Comparison of ENCODE assay signal across 24 cellular contexts in genomic region chr14:41872906-41873305, GRCh38.
DNase-seq lines count a peak whose midpoint lies in the region; TF ChIP-seq lines count a peak whose summit lies in the region.
"Had no signal": no experiment of that assay in that cellular context is flagged by ENCODE, and none has a peak within 500 bp of the region (broad histone marks: within the 10 kb centered on the region; RNA-seq: fewer than 3 reads in every experiment).

No MANE protein-coding gene starts in this region.

- peak; percentile 32 for DNase-seq in NCI-H345 (lab: John Stamatoyannopoulos, UW)
- DNase-seq in NCI-H345 treated with DMSO at 0.1 percent for 48 hours (lab: John Stamatoyannopoulos, UW; ENCODE audit: unreplicated experiment) = no peak
- no peak for DNase-seq in chondrocyte (ENCODE audit: low spot score)
- DNase-seq in hepatocyte (ENCODE audit: low spot score) = no peak
- DNase-seq in type B pancreatic cell (ENCODE audit: extremely low spot score, unreplicated experiment) = no peak
- no peak for DNase-seq in activated effector memory CD4-positive, alpha-beta T cell treated with anti-CD3 and anti-CD28 coated beads, Interleukin-2, amount 50 U/mL, for 16 hours
- no peak for DNase-seq in SIG-M5 treated with dmso at 0.1 percent for 504 hours (lab: John Stamatoyannopoulos, UW; ENCODE audit: unreplicated experiment)
- no peak for DNase-seq in trophoblast cell
- DNase-seq: activated CD4-positive, alpha-beta T cell treated with anti-CD3 and anti-CD28 coated beads for 4 hours; activated T-cell treated with anti-CD3 and anti-CD28 coated beads, Interleukin-2, amount 50 U/mL, for 24 hours; COR-L47; immature natural killer cell; naive B cell; NCI-H1417; NCI-H526; ovary; retina; substantia nigra; T-helper 2 cell had no signal

- no peaks in the 10 kb centered on the region for H3K9me2 ChIP-seq in hepatocyte (replicated peaks; ENCODE audit: insufficient read depth)

- H3K4me1 Mint-ChIP-seq in chondrocyte (ENCODE audit: low read depth) (peaks cover 32% of the 10 kb centered on the region), type B pancreatic cell (ENCODE audit: unreplicated experiment) (peaks cover 7% of the 10 kb centered on the region)
- H3K4me1 Mint-ChIP-seq: immature natural killer cell; naive B cell; stimulated activated effector memory CD8-positive, alpha-beta T cell treated with anti-CD3 and anti-CD28 coated beads, Interleukin-12 subunit alpha, Interleukin-12 subunit beta, amount 100 ng/mL, for 72 hours had no signal

- H4K20me1 ChIP-seq in hepatocyte (ENCODE audit: insufficient read depth, poor library complexity, severe bottlenecking) = no peaks in the 10 kb centered on the region
- H4K20me1 ChIP-seq: BLaER1 had no signal

- no peak overlapping the region for H3K4ac ChIP-seq in trophoblast cell (ENCODE audit: low read depth, low read length)

- H3K9ac ChIP-seq in trophoblast cell (ENCODE audit: low read length) = no peak overlapping the region
- H3K9ac ChIP-seq: BLaER1 had no signal

- H2BK12ac ChIP-seq in trophoblast cell (ENCODE audit: low read length) = no peak overlapping the region

- no peak overlapping the region for H3K4me3 Mint-ChIP-seq in chondrocyte (ENCODE audit: unreplicated experiment)
- H3K4me3 Mint-ChIP-seq in type B pancreatic cell = no peak overlapping the region
- H3K4me3 Mint-ChIP-seq: activated T-cell treated with anti-CD3 and anti-CD28 coated beads, Interleukin-2, amount 50 U/mL, for 24 hours; IgD-negative memory B cell; immature natural killer cell; naive B cell; stimulated activated effector memory CD8-positive, alpha-beta T cell treated with anti-CD3 and anti-CD28 coated beads, Interleukin-12 subunit alpha, Interleukin-12 subunit beta, amount 100 ng/mL, for 72 hours had no signal

- H4K8ac ChIP-seq in trophoblast cell (ENCODE audit: low read depth, low read length) = no peak overlapping the region

- H3K4me1 ChIP-seq in hepatocyte (ENCODE audit: insufficient read depth) = peaks cover 6% of the 10 kb centered on the region
- H3K4me1 ChIP-seq in trophoblast cell (ENCODE audit: control insufficient read depth in 1 of 2, insufficient read depth in 2 of 2, low read length in 2 of 2) = no peaks in the 10 kb centered on the region
- H3K4me1 ChIP-seq: A549, BLaER1 had no signal

- H3K4me3 ChIP-seq in hepatocyte = no peak overlapping the region
- H3K4me3 ChIP-seq in trophoblast cell (ENCODE audit: low read depth, low read length) = no peak overlapping the region
- H3K4me3 ChIP-seq: A549, BLaER1, ovary had no signal

- H3K36me3 ChIP-seq in hepatocyte (replicated peaks; ENCODE audit: insufficient read depth, low read depth) (no peaks in the 10 kb centered on the region), trophoblast cell (ENCODE audit: control insufficient read depth in 1 of 2, insufficient read depth in 2 of 2, low read length in 2 of 2) (no peaks in the 10 kb centered on the region)
- H3K36me3 ChIP-seq: BLaER1, ovary had no signal

- H3K9me3 Mint-ChIP-seq in chondrocyte (ENCODE audit: low read depth) (no peaks in the 10 kb centered on the region), type B pancreatic cell (no peaks in the 10 kb centered on the region)

- H3K9me3 ChIP-seq in hepatocyte (ENCODE audit: low read depth) = no peaks in the 10 kb centered on the region
- H3K9me3 ChIP-seq in trophoblast cell (ENCODE audit: insufficient read depth, low read depth, low read length) = no peaks in the 10 kb centered on the region
- H3K9me3 ChIP-seq: A549, ovary had no signal

- no peak overlapping the region for H3K18ac ChIP-seq in trophoblast cell (ENCODE audit: low read length)

- no peak overlapping the region for H4K12ac ChIP-seq in trophoblast cell (ENCODE audit: low read depth, low read length)

- no peaks in the 10 kb centered on the region for H3K79me1 ChIP-seq in trophoblast cell (ENCODE audit: low read length)

- no peak for TF ChIP-seq CTCF in chondrocyte (IDR thresholded peaks at IDR 0.05)
- no peak for TF ChIP-seq CTCF in hepatocyte (IDR thresholded peaks at IDR 0.05; ENCODE audit: poor library complexity)
- TF ChIP-seq CTCF in type B pancreatic cell (conservative IDR thresholded peaks at IDR 0.05) = no peak

- no peak overlapping the region for H3K23ac ChIP-seq in trophoblast cell (ENCODE audit: low read length)

- H3K4me2 ChIP-seq in hepatocyte (peak overlapping the region; percentile 68), trophoblast cell (ENCODE audit: low read length) (no peak overlapping the region)
- H3K4me2 ChIP-seq: A549, BLaER1 had no signal

- no peak overlapping the region for H2AK5ac ChIP-seq in trophoblast cell (ENCODE audit: low read length)

- H3K27me3 ChIP-seq in hepatocyte (no peaks in the 10 kb centered on the region), trophoblast cell (ENCODE audit: insufficient read depth, low read length) (no peaks in the 10 kb centered on the region)
- H3K27me3 ChIP-seq: BLaER1, ovary had no signal

- H3K14ac ChIP-seq in trophoblast cell (ENCODE audit: low read length) = no peak overlapping the region

- H3K79me2 ChIP-seq in hepatocyte = no peaks in the 10 kb centered on the region
- H3K79me2 ChIP-seq in trophoblast cell (ENCODE audit: control insufficient read depth, insufficient read depth, low read length, poor library complexity) = no peaks in the 10 kb centered on the region

- H2AFZ ChIP-seq in hepatocyte = no peak overlapping the region
- H2AFZ ChIP-seq in trophoblast cell (ENCODE audit: insufficient read depth, low read length, poor library complexity) = no peak overlapping the region

- H4K91ac ChIP-seq in trophoblast cell (ENCODE audit: low read depth, low read length) = no peak overlapping the region

- H3K36me3 Mint-ChIP-seq in chondrocyte (ENCODE audit: low read depth) (no peaks in the 10 kb centered on the region), type B pancreatic cell (no peaks in the 10 kb centered on the region)
- H3K36me3 Mint-ChIP-seq: naive B cell; stimulated activated effector memory CD8-positive, alpha-beta T cell treated with anti-CD3 and anti-CD28 coated beads, Interleukin-12 subunit alpha, Interleukin-12 subunit beta, amount 100 ng/mL, for 72 hours had no signal

- H3K27me3 Mint-ChIP-seq in chondrocyte (ENCODE audit: low read depth) (no peaks in the 10 kb centered on the region), type B pancreatic cell (no peaks in the 10 kb centered on the region)
- H3K27me3 Mint-ChIP-seq: activated T-cell treated with anti-CD3 and anti-CD28 coated beads, Interleukin-2, amount 50 U/mL, for 24 hours; IgD-negative memory B cell; naive B cell had no signal

- peak overlapping the region; percentile 13 for H3K27ac ChIP-seq in hepatocyte
- H3K27ac ChIP-seq in trophoblast cell (ENCODE audit: low read depth, low read length) = no peak overlapping the region
- H3K27ac ChIP-seq: A549, BLaER1, ovary, RWPE1 had no signal

- 52% methylated on average over 1 of the region's 1 CpG for WGBS in hepatocyte (ENCODE audit: low lambda C conversion rate, missing lambda C conversion rate)
- WGBS in trophoblast cell (ENCODE audit: extremely low coverage, insufficient coverage, insufficient read length) = no CpG with 5 or more reads among the region's 1 CpG

- no peak overlapping the region for H2BK5ac ChIP-seq in trophoblast cell (ENCODE audit: low read depth, low read length, poor library complexity)

- peak overlapping the region; percentile 71 for H3K27ac Mint-ChIP-seq in chondrocyte (ENCODE audit: unreplicated experiment)
- H3K27ac Mint-ChIP-seq in type B pancreatic cell = peak overlapping the region; percentile 11
- H3K27ac Mint-ChIP-seq: activated T-cell treated with anti-CD3 and anti-CD28 coated beads, Interleukin-2, amount 50 U/mL, for 24 hours; IgD-negative memory B cell; immature natural killer cell; naive B cell; stimulated activated effector memory CD8-positive, alpha-beta T cell treated with anti-CD3 and anti-CD28 coated beads, Interleukin-12 subunit alpha, Interleukin-12 subunit beta, amount 100 ng/mL, for 72 hours had no signal

- no peak overlapping the region for H2BK120ac ChIP-seq in trophoblast cell (ENCODE audit: insufficient read depth, low read length, poor library complexity)
